In genomic region chr1:28037946-28038345, GRCh38 we compare ENCODE assay signal across 20 cellular contexts.
"Had no signal": no experiment of that assay in that cellular context is flagged by ENCODE, and none has a peak within 500 bp of the region (broad histone marks: within the 10 kb centered on the region; RNA-seq: fewer than 3 reads in every experiment).

No MANE protein-coding gene starts in this region.

- H3K27me3 ChIP-seq: cardiac muscle cell, right atrium auricular region, spleen had no signal

- H3K9me3 ChIP-seq: prostate gland, right atrium auricular region, spleen, thoracic aorta had no signal

- DNase-seq: activated CD4-positive, alpha-beta T cell treated with anti-CD3 and anti-CD28 coated beads, Interleukin-2, amount 50 U/mL, for 4 hours; activated effector memory CD4-positive, alpha-beta T cell treated with Interleukin-2 at 50 U/mL for 16 hours; activated naive CD4-positive, alpha-beta T cell treated with anti-CD3 and anti-CD28 coated beads for 36 hours; activated naive CD8-positive, alpha-beta T cell treated with anti-CD3 and anti-CD28 coated beads, Interleukin-2, amount 10 ng/mL, durations not matched to agents 7 days and 5 days; activated T-cell treated with anti-CD3 and anti-CD28 coated beads, Interleukin-2, amount 50 U/mL, for 72 hours; amniotic stem cell; glutamatergic neuron; hippocampal formation; left cardiac atrium; spleen; stimulated activated CD4-positive, alpha-beta T cell treated with anti-CD3 and anti-CD28 coated beads, Interleukin-4, amount 100 ng/mL, for 1 hour; stimulated activated naive CD4-positive, alpha-beta T cell treated with Interleukin-2 at 50 U/mL for 16 hours; T-cell had no signal

- H3K36me3 ChIP-seq: prostate gland had no signal

- H3K27me3 Mint-ChIP-seq: activated naive CD8-positive, alpha-beta T cell treated with anti-CD3 and anti-CD28 coated beads, Interleukin-2, amount 10 ng/mL, durations not matched to agents 7 days and 5 days; memory B cell; natural killer cell treated with Interleukin-12 subunit alpha and Interleukin-12 subunit beta and Interleukin-15 and Interleukin-18, amount 100 ng/mL, for 72 hours; T-cell had no signal

- H3K4me1 Mint-ChIP-seq: activated naive CD8-positive, alpha-beta T cell treated with anti-CD3 and anti-CD28 coated beads, Interleukin-2, amount 10 ng/mL, durations not matched to agents 7 days and 5 days; WTC11 had no signal

- H3K4me1 ChIP-seq: prostate gland, right atrium auricular region had no signal

- H3K4me3 Mint-ChIP-seq: activated naive CD4-positive, alpha-beta T cell treated with anti-CD3 and anti-CD28 coated beads for 36 hours; activated naive CD8-positive, alpha-beta T cell treated with anti-CD3 and anti-CD28 coated beads, Interleukin-2, amount 10 ng/mL, durations not matched to agents 7 days and 5 days; activated T-cell treated with anti-CD3 and anti-CD28 coated beads, Interleukin-2, amount 50 U/mL, for 72 hours; memory B cell; natural killer cell treated with Interleukin-12 subunit alpha and Interleukin-12 subunit beta and Interleukin-15 and Interleukin-18, amount 100 ng/mL, for 72 hours; T-cell; WTC11 had no signal

- H3K4me3 ChIP-seq: cardiac muscle cell, prostate gland, right atrium auricular region, spleen, thoracic aorta had no signal

- H3K27ac ChIP-seq: prostate gland, right atrium auricular region had no signal

- H3K9me3 Mint-ChIP-seq: activated naive CD4-positive, alpha-beta T cell treated with anti-CD3 and anti-CD28 coated beads for 36 hours; activated naive CD8-positive, alpha-beta T cell treated with anti-CD3 and anti-CD28 coated beads, Interleukin-2, amount 10 ng/mL, durations not matched to agents 7 days and 5 days; activated T-cell treated with anti-CD3 and anti-CD28 coated beads, Interleukin-2, amount 50 U/mL, for 72 hours; memory B cell; natural killer cell treated with Interleukin-12 subunit alpha and Interleukin-12 subunit beta and Interleukin-15 and Interleukin-18, amount 100 ng/mL, for 72 hours; T-cell; WTC11 had no signal

- ATAC-seq: activated T-cell treated with anti-CD3 and anti-CD28 coated beads, Interleukin-2, amount 50 U/mL, for 72 hours; left cardiac atrium; natural killer cell treated with Interleukin-12 subunit alpha and Interleukin-12 subunit beta and Interleukin-15 and Interleukin-18, amount 100 ng/mL, for 72 hours; T-cell; WTC11 had no signal

- H3K27ac Mint-ChIP-seq: activated naive CD4-positive, alpha-beta T cell treated with anti-CD3 and anti-CD28 coated beads for 36 hours; activated naive CD8-positive, alpha-beta T cell treated with anti-CD3 and anti-CD28 coated beads, Interleukin-2, amount 10 ng/mL, durations not matched to agents 7 days and 5 days; activated T-cell treated with anti-CD3 and anti-CD28 coated beads, Interleukin-2, amount 50 U/mL, for 72 hours; memory B cell; natural killer cell treated with Interleukin-12 subunit alpha and Interleukin-12 subunit beta and Interleukin-15 and Interleukin-18, amount 100 ng/mL, for 72 hours; T-cell; WTC11 had no signal
